Comparison of ENCODE assay signal across 8 cellular contexts in genomic region chr1:114757455-114758250, GRCh38. TPM values are rescaled to one million over a fixed set of nuclear protein-coding genes. Genes with fewer than 3 reads are reported as not detected.
DNase-seq lines count a peak whose midpoint lies in the region; ATAC-seq and TF ChIP-seq lines count a peak whose summit lies in the region.

TSS of gene CSDE1 (minus strand) at chr1:114757984. CDS start at chr1:114739890, 18,094 bp downstream.

- H3K4me1 Mint-ChIP-seq in CD14-positive monocyte = peaks cover 46% of the 10 kb centered on the region

- TF ChIP-seq CTCF in CD14-positive monocyte (IDR thresholded peaks at IDR 0.05) = no peak

- peak within 1 kb of the TSS; percentile 99 to 100 (median 100) for H3K27ac Mint-ChIP-seq in CD14-positive monocyte

- peaks cover 0 to under 1% (median 0%) of the 10 kb centered on the region in 7 donors for H3K9me3 Mint-ChIP-seq in CD14-positive monocyte

- H3K36me3 Mint-ChIP-seq in CD14-positive monocyte = peaks cover 0 to 9% of the 10 kb centered on the region in 2 donors

- DNase-seq in CD14-positive monocyte (ENCODE audit: low spot score) (peak; percentile 99), NCI-H748 (lab: John Stamatoyannopoulos, UW; ENCODE audit: unreplicated experiment) (peak; percentile 99), cortex of kidney (lab: John Stamatoyannopoulos, UW) (peak; percentile 33), left kidney (ENCODE audit: low read depth, low spot score) (peak; percentile 99)
- peak; percentile 97 for DNase-seq in activated CD4-positive, alpha-beta T cell treated with anti-CD3 and anti-CD28 coated beads, Interleukin-2, amount 50 U/mL, for 1 hour
- DNase-seq in stimulated activated CD4-positive, alpha-beta T cell treated with anti-CD3 and anti-CD28 coated beads, Interleukin-2, amount 100 ng/mL, for 24 hours = peak; percentile 94 to 96

- H3K4me3 Mint-ChIP-seq in CD14-positive monocyte = peak within 1 kb of the TSS; percentile 95 to 98

- ATAC-seq in GM19372 (IDR thresholded peaks at IDR 0.05; ENCODE audit: low read depth, unreplicated experiment) (peak; percentile 72), HG03558 (IDR thresholded peaks at IDR 0.05; ENCODE audit: extremely low read depth, unreplicated experiment) (peak; percentile 59)

- H3K27me3 Mint-ChIP-seq in CD14-positive monocyte (ENCODE audit: low read depth in 3 of 3) = no peaks in the 10 kb centered on the region

- intact Hi-C loops in CD14-positive monocyte (cut with micrococcal nuclease) = loop anchor here (2.0 to 5.0 kb wide), 5 partner anchors 40 to 945 kb away; partner anchors contain the start of genes NRAS (in 2 of the 2), BCAS2 (in 1 of the 2), RSBN1 (in 1 of the 2) and TRIM33 (in 1 of the 2)

RNA-seq across cellular contexts. Expression of gene CSDE1, which starts in this region (rescaled TPM):
- polyA plus RNA-seq in CD14-positive monocyte = 100 to 1,000 TPM; 251 to 324 TPM

Comparison
In these comparisons a context has a peak if more than half of its experiments do, and no peak if none do; other contexts are left out.
1. Peak in every context shown above with its lines: DNase-seq and ATAC-seq.
2. DNase-seq: peak in every context shown above with its lines; median percentile 99 in CD14-positive monocyte; 99 in NCI-H748; 99 in left kidney; 97 in activated CD4-positive, alpha-beta T cell treated with anti-CD3 and anti-CD28 coated beads, Interleukin-2, amount 50 U/mL, for 1 hour; 95 in stimulated activated CD4-positive, alpha-beta T cell treated with anti-CD3 and anti-CD28 coated beads, Interleukin-2, amount 100 ng/mL, for 24 hours; 33 in cortex of kidney.